Comparison of ENCODE assay signal across 8 cellular contexts in genomic region chr16:3023415-3023668, GRCh38. TPM values are rescaled to one million over a fixed set of nuclear protein-coding genes. Genes with fewer than 3 reads are reported as not detected.
DNase-seq lines count a peak whose midpoint lies in the region; ATAC-seq and TF ChIP-seq lines count a peak whose summit lies in the region.

No MANE protein-coding gene starts in this region.

- TF ChIP-seq CTCF in WERI-Rb-1 (IDR thresholded peaks at IDR 0.05; ENCODE audit: low read depth, low read length), result no peak
- TF ChIP-seq CTCF in esophagus squamous epithelium (IDR thresholded peaks at IDR 0.05), result no peak

- H4K20me1 ChIP-seq in BLaER1, result peaks cover 60% of the 10 kb centered on the region

- H3K4me1 ChIP-seq in BLaER1 (peaks cover 70% of the 10 kb centered on the region), esophagus squamous epithelium (peaks cover 42 to 76% (median 51%) of the 10 kb centered on the region in 3 donors)

- H3K9ac ChIP-seq in BLaER1, result peak overlapping the region; percentile 96

- H3K36me3 ChIP-seq in BLaER1 (peaks cover 23% of the 10 kb centered on the region), WERI-Rb-1 (peaks cover 37% of the 10 kb centered on the region), esophagus squamous epithelium (peaks cover 5 to 29% (median 9%) of the 10 kb centered on the region in 3 donors)

- H3K27ac ChIP-seq in BLaER1 (peak overlapping the region; percentile 99), WERI-Rb-1 (peak overlapping the region; percentile 96), esophagus squamous epithelium (peak overlapping the region; percentile 92 to 98 (median 96))

- TF ChIP-seq POLR2A in esophagus squamous epithelium (IDR thresholded peaks at IDR 0.05), result no peak

- no peak for ATAC-seq in GM19023 (IDR thresholded peaks at IDR 0.05; ENCODE audit: unreplicated experiment)

- peaks cover 26% of the 10 kb centered on the region for H3K27me3 ChIP-seq in BLaER1
- H3K27me3 ChIP-seq in WERI-Rb-1 (ENCODE audit: insufficient read depth, low read depth, severe bottlenecking), result no peaks in the 10 kb centered on the region
- H3K27me3 ChIP-seq in esophagus squamous epithelium, result peaks cover 0 to 13% (median 0%) of the 10 kb centered on the region in 4 donors

- peak overlapping the region; percentile 99 for H3K4me2 ChIP-seq in BLaER1

- 11 to 20% methylated on average over 3 of the region's 6 CpGs for WGBS in esophagus squamous epithelium, 2 donors

- DNase-seq in HK-2 (ENCODE audit: unreplicated experiment), result peak; percentile 85
- DNase-seq in WERI-Rb-1, result no peak
- DNase-seq in esophagus squamous epithelium (lab: John Stamatoyannopoulos, UW), result no peak
- peak in 34 of 56 donors; percentile 21 to 76 (median 59) for DNase-seq in nucleus accumbens (lab: John Stamatoyannopoulos, UW)
- no peak for DNase-seq in 8988T
- DNase-seq in NCI-H510A treated with DMSO at 0.1 percent for 48 hours (lab: John Stamatoyannopoulos, UW), result no peak

- no peaks in the 10 kb centered on the region for H3K9me3 ChIP-seq in BLaER1
- no peaks in the 10 kb centered on the region for H3K9me3 ChIP-seq in WERI-Rb-1 (ENCODE audit: severe bottlenecking)
- H3K9me3 ChIP-seq in esophagus squamous epithelium, result no peaks in the 10 kb centered on the region

- intact Hi-C loops in esophagus squamous epithelium (cut with DNase I), result no loop called here

- peak overlapping the region; percentile 79 for H3K4me3 ChIP-seq in BLaER1
- peak overlapping the region; percentile 69 for H3K4me3 ChIP-seq in WERI-Rb-1 (ENCODE audit: low read depth, low read length)
- peak overlapping the region; percentile 42 to 79 (median 72) for H3K4me3 ChIP-seq in esophagus squamous epithelium

RNA-seq across cellular contexts. Expression of gene HCFC1R1, which starts 0.4 kb away (rescaled TPM):
- 10 to 100 TPM; 17.9 to 32.4 (median 18.4) TPM for total RNA-seq in esophagus squamous epithelium

RNA-seq across cellular contexts. Expression of gene THOC6, which starts 0.5 kb away (rescaled TPM):
- 10 to 100 TPM; 17.4 to 27.9 (median 25.8) TPM for total RNA-seq in esophagus squamous epithelium

RNA-seq across cellular contexts. Expression of gene TNFRSF12A, which starts 3.2 kb away (rescaled TPM):
- total RNA-seq in esophagus squamous epithelium, result 10 to 100 TPM; 15.3 to 46.0 (median 28.6) TPM

RNA-seq across cellular contexts. Expression of gene CLDN6, which starts 5.4 kb away (rescaled TPM):
- not detected for total RNA-seq in esophagus squamous epithelium

RNA-seq across cellular contexts. Expression of gene CLDN9, which starts 10.6 kb away (rescaled TPM):
- total RNA-seq in esophagus squamous epithelium, result not detected

Comparison
In these comparisons a context has a peak if more than half of its experiments do, and no peak if none do; other contexts are left out.
1. DNase-seq: peak in HK-2 (single experiment) and nucleus accumbens (34 of 56); none in WERI-Rb-1 (single experiment), esophagus squamous epithelium (single experiment), 8988T (single experiment) and NCI-H510A treated with DMSO at 0.1 percent for 48 hours (single experiment).
2. Peak in every context shown above with its lines, with median percentiles within 50 percentile points of each other: H3K27ac ChIP-seq and H3K4me3 ChIP-seq.